In the genomic region with DNA sequence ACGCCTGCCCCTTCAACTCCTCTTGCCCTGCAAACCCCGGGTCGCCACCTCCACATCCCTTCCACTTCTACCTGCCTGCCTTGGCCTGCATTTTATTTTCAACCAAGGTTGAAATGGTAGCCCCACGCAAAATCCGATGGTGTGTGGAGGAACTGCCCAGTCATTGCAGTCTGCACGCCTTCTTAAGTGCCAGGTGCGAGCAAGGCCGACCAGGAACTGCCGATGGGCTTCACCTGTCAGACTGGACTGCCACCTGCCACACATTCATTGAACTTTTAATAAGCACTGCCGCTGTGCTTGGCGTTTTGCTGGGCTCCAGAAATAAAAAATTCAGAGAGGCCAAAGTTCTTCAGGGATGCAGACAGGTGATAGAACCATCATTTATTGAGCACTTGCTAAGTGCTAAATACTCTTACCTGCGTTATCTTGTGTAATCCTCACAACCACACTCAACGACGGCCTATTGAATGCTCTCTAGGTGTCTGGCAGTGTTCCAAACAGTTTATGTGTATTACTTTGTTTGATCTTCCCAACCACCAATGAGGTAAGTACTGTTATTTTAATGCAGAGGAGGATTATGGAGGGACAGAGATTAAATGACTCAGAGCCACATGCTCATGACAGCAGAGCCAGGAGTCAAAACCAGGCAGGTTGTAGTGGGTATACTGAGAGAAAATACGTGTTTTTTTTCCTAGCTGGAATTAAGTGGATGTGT, we compare ENCODE assay signal across 9 cellular contexts. TPM values are rescaled to one million over a fixed set of nuclear protein-coding genes. Genes with fewer than 3 reads are reported as not detected.
A peak's percentile ranks its signal among the peaks of the same experiment; 100 is the strongest.
DNase-seq lines count a peak whose midpoint lies in the region; ATAC-seq and TF ChIP-seq lines count a peak whose summit lies in the region.
"Had no signal": no experiment of that assay in that cellular context is flagged by ENCODE, and none has a peak within 500 bp of the region (broad histone marks: within the 10 kb centered on the region; RNA-seq: fewer than 3 reads in every experiment).

No MANE protein-coding gene starts in this region.

- H3K4me3 ChIP-seq in effector memory CD4-positive, alpha-beta T cell (ENCODE audit: insufficient read depth, low read depth, low read length, poor library complexity, severe bottlenecking): peak overlapping the region; percentile 19

- H3K9me3 Mint-ChIP-seq in activated CD4-positive, alpha-beta T cell treated with anti-CD3 and anti-CD28 coated beads for 36 hours (ENCODE audit: low read depth): no peaks in the 10 kb centered on the region
- H3K9me3 Mint-ChIP-seq in T-helper 1 cell treated with Interleukin-12 subunit alpha and Interleukin-12 subunit beta and Interleukin-4 antibody, amounts not matched to agents 30 μg/mL and 1 μg/mL, for 36 hours: no peaks in the 10 kb centered on the region
- H3K9me3 Mint-ChIP-seq in natural killer cell: no peaks in the 10 kb centered on the region

- peak overlapping the region; percentile 52 for H3K27ac Mint-ChIP-seq in activated CD4-positive, alpha-beta T cell treated with anti-CD3 and anti-CD28 coated beads for 36 hours
- H3K27ac Mint-ChIP-seq in T-helper 1 cell treated with Interleukin-12 subunit alpha and Interleukin-12 subunit beta and Interleukin-4 antibody, amounts not matched to agents 30 μg/mL and 1 μg/mL, for 36 hours: no peak overlapping the region
- H3K27ac Mint-ChIP-seq in natural killer cell: peak overlapping the region in 1 of 2 donors; percentile 4

- no peaks in the 10 kb centered on the region for H3K36me3 ChIP-seq in effector memory CD4-positive, alpha-beta T cell (ENCODE audit: control insufficient read depth, insufficient read depth, low read length)

- no peak for TF ChIP-seq CTCF in natural killer cell (IDR thresholded peaks at IDR 0.05)

- CTCF ChIA-PET in activated CD4-positive, alpha-beta T cell treated with anti-CD3 and anti-CD28 coated beads for 36 hours (lab: Charles Lee): interaction anchor here (1.3 kb wide), 1 partner anchor 11 kb away, joined by 3 read pairs; no protein-coding TSS in a partner anchor

- peak; percentile 21 for DNase-seq in activated CD4-positive, alpha-beta T cell treated with anti-CD3 and anti-CD28 coated beads for 36 hours
- no peak for DNase-seq in activated CD4-positive, alpha-beta T cell treated with anti-CD3 and anti-CD28 coated beads, Interleukin-2, amount 50 U/mL, for 4 hours
- DNase-seq in effector memory CD4-positive, alpha-beta T cell: no peak
- DNase-seq in natural killer cell (no peak), NOMO-1 (lab: John Stamatoyannopoulos, UW; ENCODE audit: unreplicated experiment in 2 of 2) (no peak)

- H3K36me3 Mint-ChIP-seq in activated CD4-positive, alpha-beta T cell treated with anti-CD3 and anti-CD28 coated beads for 36 hours (ENCODE audit: low read depth): no peaks in the 10 kb centered on the region
- H3K36me3 Mint-ChIP-seq in T-helper 1 cell treated with Interleukin-12 subunit alpha and Interleukin-12 subunit beta and Interleukin-4 antibody, amounts not matched to agents 30 μg/mL and 1 μg/mL, for 36 hours (ENCODE audit: low read depth): no peaks in the 10 kb centered on the region
- H3K36me3 Mint-ChIP-seq in natural killer cell: no peaks in the 10 kb centered on the region

- peaks cover 35% of the 10 kb centered on the region for H3K4me1 Mint-ChIP-seq in activated CD4-positive, alpha-beta T cell treated with anti-CD3 and anti-CD28 coated beads for 36 hours
- peaks cover 15% of the 10 kb centered on the region for H3K4me1 Mint-ChIP-seq in T-helper 1 cell treated with Interleukin-12 subunit alpha and Interleukin-12 subunit beta and Interleukin-4 antibody, amounts not matched to agents 30 μg/mL and 1 μg/mL, for 36 hours (ENCODE audit: low read depth)
- H3K4me1 Mint-ChIP-seq in natural killer cell: peaks cover 7 to 8% of the 10 kb centered on the region in 2 donors

- ATAC-seq in activated CD4-positive, alpha-beta T cell treated with anti-CD3 and anti-CD28 coated beads for 36 hours: peak; percentile 81
- ATAC-seq in natural killer cell (no peak), GM19463 (IDR thresholded peaks at IDR 0.05; ENCODE audit: unreplicated experiment) (no peak), GM18861 (IDR thresholded peaks at IDR 0.05; ENCODE audit: unreplicated experiment) (no peak)

- no peak overlapping the region for H3K27ac ChIP-seq in effector memory CD4-positive, alpha-beta T cell (ENCODE audit: insufficient read depth, low read length, poor library complexity, severe bottlenecking)

- no peaks in the 10 kb centered on the region for H3K27me3 ChIP-seq in effector memory CD4-positive, alpha-beta T cell (replicated peaks; ENCODE audit: control insufficient read depth, insufficient read depth, low read length, poor library complexity, severe bottlenecking)

- H3K27me3 Mint-ChIP-seq in activated CD4-positive, alpha-beta T cell treated with anti-CD3 and anti-CD28 coated beads for 36 hours: peaks cover 13% of the 10 kb centered on the region
- peaks cover 45% of the 10 kb centered on the region for H3K27me3 Mint-ChIP-seq in T-helper 1 cell treated with Interleukin-12 subunit alpha and Interleukin-12 subunit beta and Interleukin-4 antibody, amounts not matched to agents 30 μg/mL and 1 μg/mL, for 36 hours (ENCODE audit: low read depth)
- peaks cover 20 to 46% of the 10 kb centered on the region in 2 donors for H3K27me3 Mint-ChIP-seq in natural killer cell (ENCODE audit: low read depth in 2 of 2)

- H3K4me1 ChIP-seq in effector memory CD4-positive, alpha-beta T cell (ENCODE audit: control insufficient read depth, insufficient read depth, low read length, poor library complexity, severe bottlenecking): no peaks in the 10 kb centered on the region

- H3K9me3 ChIP-seq in effector memory CD4-positive, alpha-beta T cell (ENCODE audit: control insufficient read depth, low read length): no peaks in the 10 kb centered on the region

- intact Hi-C loops in activated CD4-positive, alpha-beta T cell treated with anti-CD3 and anti-CD28 coated beads for 36 hours (cut with DNase I, micrococcal nuclease): loop anchor here (1.0 to 5.0 kb wide), 3 partner anchors 36 to 45 kb away; a partner anchor contains a TSS
- intact Hi-C loops in natural killer cell (cut with micrococcal nuclease): no loop called here

- H3K4me3 Mint-ChIP-seq in activated CD4-positive, alpha-beta T cell treated with anti-CD3 and anti-CD28 coated beads for 36 hours: peak overlapping the region; percentile 66
- H3K4me3 Mint-ChIP-seq in T-helper 1 cell treated with Interleukin-12 subunit alpha and Interleukin-12 subunit beta and Interleukin-4 antibody, amounts not matched to agents 30 μg/mL and 1 μg/mL, for 36 hours: peak overlapping the region; percentile 87
- H3K4me3 Mint-ChIP-seq in natural killer cell: peak overlapping the region; percentile 87

- POLR2A ChIA-PET in activated CD4-positive, alpha-beta T cell treated with anti-CD3 and anti-CD28 coated beads for 36 hours (lab: Charles Lee): no interaction called here

RNA-seq across cellular contexts. Expression of a gene that starts 36.2 kb away (rescaled TPM):
- total RNA-seq in activated CD4-positive, alpha-beta T cell treated with anti-CD3 and anti-CD28 coated beads for 36 hours: 1 to 10 TPM; 1.9 to 2.3 TPM
- not detected for total RNA-seq in natural killer cell
- total RNA-seq: T-helper 1 cell treated with Interleukin-12 subunit alpha and Interleukin-12 subunit beta and Interleukin-4 antibody, amounts not matched to agents 30 ng/mL and 1 ng/mL, for 36 hours had no signal
